8 cellular contexts compared by ENCODE assay signal in the genomic region with DNA sequence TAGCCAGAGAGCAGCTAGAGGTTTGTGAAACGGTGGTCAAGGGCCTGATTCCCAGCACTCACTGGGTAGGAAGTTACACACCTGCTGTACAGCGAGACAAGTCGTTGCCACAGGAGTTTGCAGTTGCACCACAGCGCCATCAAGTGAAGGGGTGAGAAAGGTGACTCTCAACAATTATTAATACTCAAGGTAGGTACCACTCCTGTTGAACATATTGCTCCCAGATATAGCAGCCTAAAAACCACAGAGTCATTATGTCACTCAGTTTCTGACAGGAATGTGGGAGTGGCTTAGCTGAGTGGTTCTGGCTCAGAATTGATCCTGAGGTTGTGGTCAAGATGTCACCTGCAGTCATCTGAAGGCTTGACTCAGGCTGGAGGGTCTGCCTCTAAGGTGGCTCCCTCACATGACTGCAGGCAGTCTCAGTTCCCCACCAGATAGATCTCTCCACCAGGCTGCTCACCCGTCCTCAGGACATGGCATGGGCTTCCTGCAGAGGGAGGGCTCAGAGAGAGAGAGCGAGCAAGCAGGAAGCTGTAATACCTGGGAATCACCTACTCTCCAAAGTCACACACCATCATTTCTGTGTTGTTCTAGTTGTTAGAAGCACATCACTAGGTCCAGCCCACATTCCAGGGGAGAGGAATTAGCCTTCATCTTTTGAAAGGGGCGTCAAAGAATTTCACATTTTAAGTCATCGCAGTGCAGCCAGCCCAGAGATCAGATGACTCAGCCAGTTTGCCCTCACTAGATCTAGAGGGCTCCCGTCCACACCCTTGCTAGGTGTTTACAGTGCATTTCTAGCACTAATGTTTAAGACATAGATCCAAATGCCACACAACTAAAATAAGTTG. TPM values are rescaled to one million over a fixed set of nuclear protein-coding genes. Genes with fewer than 3 reads are reported as not detected.
DNase-seq lines count a peak whose midpoint lies in the region; ATAC-seq and TF ChIP-seq lines count a peak whose summit lies in the region.

No MANE protein-coding gene starts in this region.

- H3K79me2 ChIP-seq in osteoblast (ENCODE audit: insufficient read depth, low read length), result no peaks in the 10 kb centered on the region

- H3K36me3 Mint-ChIP-seq in CD4-positive, CD25-positive, alpha-beta regulatory T cell, result no peaks in the 10 kb centered on the region
- H3K36me3 Mint-ChIP-seq in activated naive CD4-positive, alpha-beta T cell treated with anti-CD3 and anti-CD28 coated beads, Interleukin-2, amount 50 U/mL, for 72 hours, result no peaks in the 10 kb centered on the region

- no peaks in the 10 kb centered on the region for H3K9me3 ChIP-seq in CD4-positive, CD25-positive, alpha-beta regulatory T cell (ENCODE audit: control insufficient read depth in 2 of 2, low read length in 2 of 2)
- no peaks in the 10 kb centered on the region for H3K9me3 ChIP-seq in osteoblast (ENCODE audit: low read depth, low read length)

- H3K9me3 Mint-ChIP-seq in CD4-positive, CD25-positive, alpha-beta regulatory T cell, result peaks cover 0 to 2% (median 0%) of the 10 kb centered on the region in 7 donors
- no peaks in the 10 kb centered on the region for H3K9me3 Mint-ChIP-seq in activated naive CD4-positive, alpha-beta T cell treated with anti-CD3 and anti-CD28 coated beads, Interleukin-2, amount 50 U/mL, for 72 hours

- DNase-seq in CD4-positive, CD25-positive, alpha-beta regulatory T cell, result peak in 2 of 3 donors; percentile 4 to 57
- peak; percentile 25 for DNase-seq in GM20000 (ENCODE audit: low spot score)
- DNase-seq in NCI-H69 (lab: John Stamatoyannopoulos, UW), result peak; percentile 13
- peak in 1 of 2 donors; percentile 39 for DNase-seq in activated naive CD4-positive, alpha-beta T cell treated with anti-CD3 and anti-CD28 coated beads, Interleukin-2, amount 50 U/mL, for 72 hours (ENCODE audit: low spot score in 2 of 2)
- no peak for DNase-seq in osteoblast (ENCODE audit: insufficient read length, low spot score, missing footprints)
- DNase-seq in NCI-H2227 treated with DMSO at 0.1 percent for 48 hours (lab: John Stamatoyannopoulos, UW), result no peak
- DNase-seq in NCI-H1694 treated with DMSO at 0.1 percent for 48 hours (lab: John Stamatoyannopoulos, UW), result no peak

- peaks cover 40% of the 10 kb centered on the region for H3K27me3 Mint-ChIP-seq in CD4-positive, CD25-positive, alpha-beta regulatory T cell

- TF ChIP-seq CTCF in GM20000 (IDR thresholded peaks at IDR 0.05; ENCODE audit: extremely low read depth, missing control alignments), result peak; percentile 40
- no peak for TF ChIP-seq CTCF in osteoblast (IDR thresholded peaks at IDR 0.05; ENCODE audit: extremely low read depth, low read depth, low read length)

- peak overlapping the region; percentile 34 for H3K4me2 ChIP-seq in osteoblast (ENCODE audit: insufficient read depth, low read length)

- H3K4me1 ChIP-seq in CD4-positive, CD25-positive, alpha-beta regulatory T cell (ENCODE audit: control insufficient read depth, insufficient read depth, low read length, poor library complexity, severe bottlenecking), result no peaks in the 10 kb centered on the region
- H3K4me1 ChIP-seq in osteoblast (ENCODE audit: insufficient read depth, low read length), result peaks cover 19% of the 10 kb centered on the region

- no peaks in the 10 kb centered on the region for H4K20me1 ChIP-seq in osteoblast (ENCODE audit: insufficient read depth, low read length)

- peak overlapping the region; percentile 21 for H2AFZ ChIP-seq in osteoblast (ENCODE audit: low read length)

- no peak overlapping the region for H3K4me3 Mint-ChIP-seq in CD4-positive, CD25-positive, alpha-beta regulatory T cell

- H3K36me3 ChIP-seq in CD4-positive, CD25-positive, alpha-beta regulatory T cell (ENCODE audit: control insufficient read depth, insufficient read depth, low read length), result no peaks in the 10 kb centered on the region
- no peaks in the 10 kb centered on the region for H3K36me3 ChIP-seq in osteoblast (ENCODE audit: insufficient read depth, low read length)

- peak overlapping the region in 1 of 3 donors; percentile 38 for H3K27ac Mint-ChIP-seq in CD4-positive, CD25-positive, alpha-beta regulatory T cell
- peak overlapping the region in 1 of 2 donors; percentile 52 for H3K27ac Mint-ChIP-seq in activated naive CD4-positive, alpha-beta T cell treated with anti-CD3 and anti-CD28 coated beads, Interleukin-2, amount 50 U/mL, for 72 hours

- H3K27ac ChIP-seq in CD4-positive, CD25-positive, alpha-beta regulatory T cell (ENCODE audit: insufficient read depth, low read length, poor library complexity, severe bottlenecking), result no peak overlapping the region
- H3K27ac ChIP-seq in osteoblast (ENCODE audit: low read depth, low read length), result no peak overlapping the region

- no peak for ATAC-seq in CD4-positive, CD25-positive, alpha-beta regulatory T cell (ENCODE audit: low read depth in 2 of 2)
- ATAC-seq in activated naive CD4-positive, alpha-beta T cell treated with anti-CD3 and anti-CD28 coated beads, Interleukin-2, amount 50 U/mL, for 72 hours, result peak; percentile 44 to 52
- ATAC-seq in GM18870 (IDR thresholded peaks at IDR 0.05; ENCODE audit: unreplicated experiment), result no peak

- peaks cover 0 to 4% (median 0%) of the 10 kb centered on the region in 4 donors for H3K4me1 Mint-ChIP-seq in CD4-positive, CD25-positive, alpha-beta regulatory T cell

- H3K4me3 ChIP-seq in CD4-positive, CD25-positive, alpha-beta regulatory T cell (ENCODE audit: low read depth, low read length), result no peak overlapping the region
- no peak overlapping the region for H3K4me3 ChIP-seq in osteoblast (ENCODE audit: insufficient read depth, low read length)

- peaks cover 10% of the 10 kb centered on the region for H3K27me3 ChIP-seq in CD4-positive, CD25-positive, alpha-beta regulatory T cell (ENCODE audit: control insufficient read depth, insufficient read depth, low read length)
- H3K27me3 ChIP-seq in osteoblast (ENCODE audit: insufficient read depth, low read length), result no peaks in the 10 kb centered on the region

RNA-seq across cellular contexts. Expression of a gene that starts 17.0 kb away (rescaled TPM):
- total RNA-seq in CD4-positive, CD25-positive, alpha-beta regulatory T cell, result 9.8 TPM
- 1 to 10 TPM; 5.3 to 8.2 (median 6.2) TPM for polyA plus RNA-seq in CD4-positive, CD25-positive, alpha-beta regulatory T cell
- total RNA-seq in activated naive CD4-positive, alpha-beta T cell treated with anti-CD3 and anti-CD28 coated beads, Interleukin-2, amount 50 U/mL, for 72 hours, result 1 to 10 TPM; 6.8 to 7.9 TPM
- total RNA-seq in osteoblast, result 55.7 and 56.9 TPM in 2 replicates

RNA-seq across cellular contexts. Expression of a gene that starts 51.9 kb away (rescaled TPM):
- 16.5 TPM for total RNA-seq in CD4-positive, CD25-positive, alpha-beta regulatory T cell
- polyA plus RNA-seq in CD4-positive, CD25-positive, alpha-beta regulatory T cell, result 10 to 100 TPM; 10.2 to 22.8 (median 13.6) TPM
- 10 to 100 TPM; 11.3 to 13.6 TPM for total RNA-seq in activated naive CD4-positive, alpha-beta T cell treated with anti-CD3 and anti-CD28 coated beads, Interleukin-2, amount 50 U/mL, for 72 hours
- total RNA-seq in osteoblast, result 37.6 and 45.1 TPM in 2 replicates

Comparison
In these comparisons a context has a peak if more than half of its experiments do, and no peak if none do; other contexts are left out.
1. ATAC-seq: peak in activated naive CD4-positive, alpha-beta T cell treated with anti-CD3 and anti-CD28 coated beads, Interleukin-2, amount 50 U/mL, for 72 hours (2 of 2); none in CD4-positive, CD25-positive, alpha-beta regulatory T cell (0 of 2) and GM18870 (single experiment).
2. DNase-seq: peak in CD4-positive, CD25-positive, alpha-beta regulatory T cell (2 of 3), GM20000 (single experiment) and NCI-H69 (single experiment); none in osteoblast (single experiment), NCI-H2227 treated with DMSO at 0.1 percent for 48 hours (single experiment) and NCI-H1694 treated with DMSO at 0.1 percent for 48 hours (single experiment).